ENCODE assay signal across 1 cellular context in the genomic region with DNA sequence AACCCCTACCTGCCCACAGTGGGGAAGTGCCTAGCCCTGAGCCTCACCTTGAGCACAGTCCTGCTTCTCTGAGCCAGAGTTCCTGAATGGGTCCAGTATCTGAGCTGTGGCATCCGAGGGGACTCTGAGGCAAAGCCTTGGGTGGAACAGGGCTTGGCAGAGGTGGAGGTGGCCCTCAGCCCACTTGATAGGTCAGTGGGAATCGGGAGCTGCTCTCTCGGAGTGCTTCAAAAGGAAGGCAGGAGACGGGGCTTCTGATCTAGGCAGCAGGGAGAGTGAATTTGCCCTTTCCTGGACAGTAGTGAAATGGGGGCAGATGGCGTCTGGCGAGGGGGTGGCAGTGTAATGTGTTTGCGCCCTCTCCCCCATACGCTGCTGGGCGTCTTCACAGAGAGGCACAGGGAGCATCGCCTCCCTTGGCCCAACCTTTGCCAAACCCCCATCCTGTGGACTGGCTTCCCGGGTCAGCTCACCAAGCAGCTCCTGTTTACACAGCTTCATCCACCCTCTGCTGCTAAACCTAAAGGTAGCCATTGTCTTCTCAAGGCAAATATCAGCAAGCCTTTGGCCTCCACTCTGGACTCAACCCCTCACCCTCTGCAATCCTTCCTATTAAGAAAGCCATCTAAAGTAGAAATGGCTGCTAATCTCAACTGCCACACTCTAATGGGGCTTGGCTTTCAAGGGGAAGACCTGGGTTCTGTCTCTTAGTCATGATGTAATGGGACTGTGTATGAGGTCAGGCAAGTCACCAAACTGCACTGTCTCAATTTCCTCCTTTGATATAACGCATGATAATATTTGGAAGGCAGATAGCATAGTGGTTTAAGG.
A peak's percentile ranks its signal among the peaks of the same experiment; 100 is the strongest.
TF ChIP-seq lines count a peak whose summit lies in the region.

No MANE protein-coding gene starts in this region.

TF ChIP-seq in HepG2, 621 proteins besides CTCF, POLR2A, EP300 and RAD21 (continues in another document):
- TF ChIP-seq TBX2 (CRISPR knock-in tag; IDR thresholded peaks at IDR 0.05; ENCODE audit: borderline replicate concordance) (0 out of 2 replicates have a peak, but pooled peaks have one; percentile 35), ZNF609 (CRISPR knock-in tag; IDR thresholded peaks at IDR 0.05; ENCODE audit: borderline replicate concordance) (peak; percentile 69), ATF1 (CRISPR knock-in tag; IDR thresholded peaks at IDR 0.05) (no peak), ZBTB21 (CRISPR knock-in tag; IDR thresholded peaks at IDR 0.05) (peak; percentile 72; the same call in 1 of the 2 replicates), POGZ (CRISPR knock-in tag; IDR thresholded peaks at IDR 0.05) (peak; percentile 51; the same call in 1 of the 2 replicates), GFI1 (CRISPR knock-in tag; IDR thresholded peaks at IDR 0.05; ENCODE audit: borderline replicate concordance) (0 out of 2 replicates have a peak, but pooled peaks have one; percentile 1), JUND (CRISPR knock-in tag; IDR thresholded peaks at IDR 0.05) (no peak), HMG20A (CRISPR knock-in tag; IDR thresholded peaks at IDR 0.05; ENCODE audit: borderline replicate concordance) (no peak), HNF4A (CRISPR knock-in tag; IDR thresholded peaks at IDR 0.05) (0 out of 2 replicates have a peak, but pooled peaks have one; percentile 27), TEAD3 (CRISPR knock-in tag; optimal IDR thresholded peaks at IDR 0.05; ENCODE audit: borderline replicate concordance) (peak; percentile 13), NCOA1 (CRISPR knock-in tag; IDR thresholded peaks at IDR 0.05) (0 out of 2 replicates have a peak, but pooled peaks have one; percentile 25), MAZ (IDR thresholded peaks at IDR 0.05; ENCODE audit: borderline replicate concordance, low read depth, low read length) (no peak), MAZ (CRISPR knock-in tag; IDR thresholded peaks at IDR 0.05; ENCODE audit: low read depth) (no peak), GATAD2A (CRISPR knock-in tag; IDR thresholded peaks at IDR 0.05) (peak; percentile 40; the same call in 1 of the 2 replicates), NR2F6 (IDR thresholded peaks at IDR 0.05) (0 out of 2 replicates have a peak, but pooled peaks have one; percentile 40), NR2F6 (CRISPR knock-in tag; IDR thresholded peaks at IDR 0.05) (peak; percentile 48; the same call in 1 of the 2 replicates), YY1 (IDR thresholded peaks at IDR 0.05; ENCODE audit: insufficient read depth, insufficient replicate concordance, low read depth, low read length) (peak; percentile 73), ZNF263 (CRISPR knock-in tag; IDR thresholded peaks at IDR 0.05) (peak; percentile 55), ASH2L (IDR thresholded peaks at IDR 0.05; ENCODE audit: insufficient read length, low read depth, low read length) (no peak), SOX5 (CRISPR knock-in tag; IDR thresholded peaks at IDR 0.05; ENCODE audit: borderline replicate concordance) (peak; percentile 77; the same call in 1 of the 2 replicates), ZNF292 (CRISPR knock-in tag; IDR thresholded peaks at IDR 0.05; ENCODE audit: borderline replicate concordance, low read depth) (peak; percentile 76; the same call in 1 of the 2 replicates), ZMYM2 (CRISPR knock-in tag; IDR thresholded peaks at IDR 0.05) (no peak), ZNF160 (CRISPR knock-in tag; IDR thresholded peaks at IDR 0.05) (no peak), ZFX (CRISPR knock-in tag; IDR thresholded peaks at IDR 0.05; ENCODE audit: low read depth) (peak; percentile 34; the same call in 1 of the 2 replicates), TARDBP (CRISPR knock-in tag; IDR thresholded peaks at IDR 0.05) (0 out of 2 replicates have a peak, but pooled peaks have one; percentile 20), ARID4A (CRISPR knock-in tag; IDR thresholded peaks at IDR 0.05; ENCODE audit: borderline replicate concordance) (peak; percentile 42; the same call in 1 of the 2 replicates), PAXIP1 (CRISPR knock-in tag; conservative IDR thresholded peaks at IDR 0.05) (peak; percentile 50; the same call in 1 of the 2 replicates), RXRB (CRISPR knock-in tag; IDR thresholded peaks at IDR 0.05; ENCODE audit: borderline replicate concordance) (peak; percentile 38; the same call in 1 of the 2 replicates), ZNF772 (CRISPR knock-in tag; IDR thresholded peaks at IDR 0.05) (no peak), HOXA3 (CRISPR knock-in tag; IDR thresholded peaks at IDR 0.05) (peak; percentile 66), PRDM10 (CRISPR knock-in tag; IDR thresholded peaks at IDR 0.05; ENCODE audit: low read depth) (peak; percentile 79)
- TF ChIP-seq, protein P1, sequence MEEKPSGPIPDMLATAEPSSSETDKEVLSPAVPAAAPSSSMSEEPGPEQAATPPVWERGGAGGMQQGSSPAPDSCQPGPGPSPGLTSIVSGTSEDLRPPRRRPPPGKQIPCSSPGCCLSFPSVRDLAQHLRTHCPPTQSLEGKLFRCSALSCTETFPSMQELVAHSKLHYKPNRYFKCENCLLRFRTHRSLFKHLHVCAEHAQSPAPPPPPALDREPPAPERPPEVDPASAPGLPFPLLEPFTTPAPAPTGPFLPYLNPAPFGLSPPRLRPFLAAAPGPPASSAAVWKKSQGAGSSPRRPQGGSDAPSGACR (CRISPR knock-in tag; IDR thresholded peaks at IDR 0.05) = 0 out of 2 replicates have a peak, but pooled peaks have one; percentile 30
- TF ChIP-seq, protein P2, sequence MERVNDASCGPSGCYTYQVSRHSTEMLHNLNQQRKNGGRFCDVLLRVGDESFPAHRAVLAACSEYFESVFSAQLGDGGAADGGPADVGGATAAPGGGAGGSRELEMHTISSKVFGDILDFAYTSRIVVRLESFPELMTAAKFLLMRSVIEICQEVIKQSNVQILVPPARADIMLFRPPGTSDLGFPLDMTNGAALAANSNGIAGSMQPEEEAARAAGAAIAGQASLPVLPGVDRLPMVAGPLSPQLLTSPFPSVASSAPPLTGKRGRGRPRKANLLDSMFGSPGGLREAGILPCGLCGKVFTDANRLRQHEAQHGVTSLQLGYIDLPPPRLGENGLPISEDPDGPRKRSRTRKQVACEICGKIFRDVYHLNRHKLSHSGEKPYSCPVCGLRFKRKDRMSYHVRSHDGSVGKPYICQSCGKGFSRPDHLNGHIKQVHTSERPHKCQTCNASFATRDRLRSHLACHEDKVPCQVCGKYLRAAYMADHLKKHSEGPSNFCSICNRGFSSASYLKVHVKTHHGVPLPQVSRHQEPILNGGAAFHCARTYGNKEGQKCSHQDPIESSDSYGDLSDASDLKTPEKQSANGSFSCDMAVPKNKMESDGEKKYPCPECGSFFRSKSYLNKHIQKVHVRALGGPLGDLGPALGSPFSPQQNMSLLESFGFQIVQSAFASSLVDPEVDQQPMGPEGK (CRISPR knock-in tag; IDR thresholded peaks at IDR 0.05) = peak; percentile 36
